ENCODE assay signal across 21 cellular contexts in the genomic region with DNA sequence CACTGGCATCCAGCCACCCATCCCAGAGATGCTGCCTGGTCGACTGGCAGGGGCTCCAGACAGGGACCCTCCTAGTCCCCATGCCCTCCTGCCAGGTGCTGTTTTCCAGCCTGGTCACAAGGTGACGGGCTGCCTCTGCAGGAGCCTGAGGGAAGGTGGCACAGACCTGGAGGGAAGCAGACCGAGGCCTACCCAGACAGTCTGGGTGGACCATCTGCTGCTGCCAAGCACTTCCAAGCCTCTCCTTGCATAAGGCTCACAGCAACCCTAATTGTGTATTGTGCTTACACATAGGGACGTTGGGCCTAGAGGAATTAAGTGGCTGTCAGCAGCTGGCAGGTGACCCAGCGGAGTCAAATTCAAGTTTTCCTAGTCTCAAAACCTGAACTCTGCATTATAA.
"Had no signal": no experiment of that assay in that cellular context is flagged by ENCODE, and none has a peak within 500 bp of the region (broad histone marks: within the 10 kb centered on the region; RNA-seq: fewer than 3 reads in every experiment).

No MANE protein-coding gene starts in this region.

- ATAC-seq: left colon; left lung; lower lobe of right lung; pancreas; right cardiac atrium; sciatic nerve; stimulated activated naive CD8-positive, alpha-beta T cell treated with anti-CD3 and anti-CD28 coated beads, Interleukin-15, amount 100 ng/mL, for 72 hours had no signal

- H3K9me3 ChIP-seq: left lung, lower lobe of right lung, pancreas, prostate gland, tibial nerve, vagina had no signal

- H3K4me1 ChIP-seq: left lung, lower lobe of right lung, pancreas, prostate gland, tibial nerve, vagina had no signal

- H3K27ac ChIP-seq: left lung, lower lobe of right lung, pancreas, prostate gland, skin epidermis, tibial nerve, vagina had no signal

- H3K36me3 ChIP-seq: left lung, lower lobe of right lung, pancreas, prostate gland, tibial nerve, vagina had no signal

- H3K27me3 ChIP-seq: left lung, pancreas, tibial nerve, vagina had no signal

- H3K4me3 ChIP-seq: left lung, lower lobe of right lung, pancreas, prostate gland, skin epidermis, tibial nerve, vagina had no signal

- DNase-seq: hippocampal formation; left colon; left lung; lower lobe of right lung; mammary epithelial cell; mesendoderm; naive B cell; nucleus accumbens; retina; right cardiac atrium; stimulated activated CD4-positive, alpha-beta T cell treated with anti-CD3 and anti-CD28 coated beads, Interleukin-12 subunit alpha, Interleukin-12 subunit beta, amount 100 ng/mL, for 4 hours; stimulated activated CD4-positive, alpha-beta T cell treated with anti-CD3 and anti-CD28 coated beads, Interleukin-15, amount 100 ng/mL, for 24 hours; stimulated activated CD4-positive, alpha-beta T cell treated with anti-CD3 and anti-CD28 coated beads, Interleukin-4, amount 100 ng/mL, for 24 hours; stimulated activated naive CD4-positive, alpha-beta T cell treated with Interleukin-2 at 50 U/mL for 16 hours; stimulated activated naive CD8-positive, alpha-beta T cell treated with anti-CD3 and anti-CD28 coated beads, Interleukin-15, amount 100 ng/mL, for 72 hours had no signal
